Comparison of ENCODE assay signal across 8 cellular contexts in the genomic region with DNA sequence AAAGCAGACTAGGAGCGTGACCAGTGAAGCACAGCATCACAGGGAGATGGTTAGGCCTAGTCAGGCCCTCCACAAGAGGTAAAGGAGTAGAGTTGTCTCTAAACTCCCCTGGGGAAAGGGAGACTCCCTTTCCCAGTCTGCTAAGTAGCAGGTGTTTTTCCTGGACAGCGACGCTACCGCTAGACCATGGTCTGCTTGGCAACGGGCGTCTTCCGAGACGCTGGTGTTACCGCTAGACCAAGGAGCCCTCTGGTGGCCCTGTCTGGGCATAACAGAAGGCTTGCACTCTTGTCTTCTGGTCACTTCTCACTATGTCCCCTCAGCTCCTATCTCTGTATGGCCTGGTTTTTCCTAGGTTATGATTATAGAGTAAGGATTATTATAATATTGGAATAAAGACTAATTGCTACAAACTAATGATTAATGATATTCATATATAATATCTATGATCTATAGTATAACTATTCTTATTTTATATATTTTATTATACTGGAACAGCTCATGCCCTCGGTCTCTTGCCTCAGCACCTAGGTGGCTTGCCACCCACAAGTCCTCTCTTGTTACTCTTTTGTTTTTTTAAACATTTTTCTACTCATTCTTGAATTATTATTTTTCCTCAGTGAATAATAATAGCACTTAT. TPM values are rescaled to one million over a fixed set of nuclear protein-coding genes. Genes with fewer than 3 reads are reported as not detected.
DNase-seq lines count a peak whose midpoint lies in the region; ATAC-seq and TF ChIP-seq lines count a peak whose summit lies in the region.
"Not testable (repeated sequence)": the region's sequence is repeated elsewhere in the genome, so short reads cannot be mapped to it uniquely, and the experiment has no call there.

No MANE protein-coding gene starts in this region.

- intact Hi-C loops in sciatic nerve (cut with DNase I): not testable (repeated sequence)
- intact Hi-C loops in transverse colon (cut with DNase I; ENCODE audit: low total_unique reads): loop anchor here (5.0 kb wide), 1 partner anchor 1191 kb away; no protein-coding TSS in a partner anchor

- DNase-seq in ELR (ENCODE audit: low read depth) (peak; percentile 75), NCI-H1417 (lab: John Stamatoyannopoulos, UW) (peak in 2 of 3 experiments; percentile 13 to 55), T follicular helper cell (ENCODE audit: low read depth) (peak; percentile 32), left kidney (ENCODE audit: low read depth, low spot score) (peak; percentile 74), sciatic nerve (ENCODE audit: low spot score) (peak; percentile 77), transverse colon (peak; percentile 77)
- peak; percentile 21 to 36 for DNase-seq in activated T-helper 1 cell treated with anti-CD3 and anti-CD28 coated beads, Interleukin-2, amount 50 U/mL, for 16 hours (ENCODE audit: low read depth in 1 of 2, low spot score in 1 of 2)
- peak; percentile 23 to 39 (median 29) for DNase-seq in effector memory CD4-positive, alpha-beta T cell

- ATAC-seq in sciatic nerve: not testable (repeated sequence)

- H3K4me3 ChIP-seq in effector memory CD4-positive, alpha-beta T cell (ENCODE audit: insufficient read depth, low read depth, low read length, poor library complexity, severe bottlenecking); transverse colon: not testable (repeated sequence)

- TF ChIP-seq CTCF in transverse colon (IDR thresholded peaks at IDR 0.05): peak; percentile 31 to 74 (median 51)

- WGBS in transverse colon (ENCODE audit: low coverage in 1 of 2), 2 donors: 30 to 70% methylated on average over 2 to 10 of the region's 10 CpGs

- not testable (repeated sequence) for H3K27me3 ChIP-seq in effector memory CD4-positive, alpha-beta T cell (replicated peaks; ENCODE audit: control insufficient read depth, insufficient read depth, low read length, poor library complexity, severe bottlenecking); transverse colon

- not testable (repeated sequence) for H3K9me3 ChIP-seq in effector memory CD4-positive, alpha-beta T cell (ENCODE audit: control insufficient read depth, low read length); transverse colon

- not testable (repeated sequence) for TF ChIP-seq POLR2A in transverse colon (IDR thresholded peaks at IDR 0.05)

- in situ Hi-C loops in transverse colon (cut with MboI; ENCODE audit: low pct_ligation_motif_present in 1 of 4, low pct_unique_long_range_greater_than_20kb in 1 of 4, low sequenced_read_pairs in 3 of 4): not testable (repeated sequence)

- not testable (repeated sequence) for H3K27ac ChIP-seq in effector memory CD4-positive, alpha-beta T cell (ENCODE audit: insufficient read depth, low read length, poor library complexity, severe bottlenecking); transverse colon

- H3K4me1 ChIP-seq in effector memory CD4-positive, alpha-beta T cell (ENCODE audit: control insufficient read depth, insufficient read depth, low read length, poor library complexity, severe bottlenecking): not testable (repeated sequence)
- H3K4me1 ChIP-seq in transverse colon: peaks cover 0 to 12% (median 7%) of the 10 kb centered on the region in 4 donors

- not testable (repeated sequence) for TF ChIP-seq EP300 in transverse colon (IDR thresholded peaks at IDR 0.05; ENCODE audit: low read depth)

- H3K36me3 ChIP-seq in effector memory CD4-positive, alpha-beta T cell (ENCODE audit: control insufficient read depth, insufficient read depth, low read length); transverse colon: not testable (repeated sequence)

RNA-seq across cellular contexts. Expression of a gene that starts 28.2 kb away (rescaled TPM):
- 52.1 TPM for total RNA-seq in sciatic nerve
- total RNA-seq in transverse colon: 10 to 100 TPM in 3 of 4 donors, 1 to 10 TPM in 1; 3.0 to 37.6 (median 24.2) TPM

RNA-seq across cellular contexts. Expression of a gene that starts 58.4 kb away (rescaled TPM):
- total RNA-seq in sciatic nerve (20.1 TPM), transverse colon (10 to 100 TPM in 2 of 4 donors, 1 to 10 TPM in 2; 6.0 to 12.5 (median 10.0) TPM)
